Comparison of ENCODE assay signal across 8 cellular contexts in genomic region chr20:833450-834150, GRCh38. TPM values are rescaled to one million over a fixed set of nuclear protein-coding genes. Genes with fewer than 3 reads are reported as not detected.
A peak's percentile ranks its signal among the peaks of the same experiment; 100 is the strongest.
DNase-seq lines count a peak whose midpoint lies in the region; ATAC-seq lines count a peak whose summit lies in the region.

Gene FAM110A (plus strand): TSS chr20:833715. CDS start chr20:844805, 11,090 bp downstream.

- DNase-seq in COR-L47 (lab: John Stamatoyannopoulos, UW), result peak; percentile 97
- peak; percentile 96 for DNase-seq in HT-29 (ENCODE audit: low spot score)
- peak; percentile 92 for DNase-seq in NK-92 treated with Interleukin-12 subunit alpha and Interleukin-12 subunit beta, amount 100 ng/mL, for 24 hours (lab: John Stamatoyannopoulos, UW)
- DNase-seq in activated CD8-positive, alpha-beta memory T cell treated with anti-CD3 and anti-CD28 coated beads for 24 hours, result peak; percentile 96
- DNase-seq in effector CD4-positive, alpha-beta T cell, result peak; percentile 94
- peak; percentile 91 to 96 for DNase-seq in lung microvascular endothelial cell (ENCODE audit: low read depth in 2 of 2)
- peak; percentile 85 to 94 (median 91) for DNase-seq in stimulated activated CD4-positive, alpha-beta T cell treated with anti-CD3 and anti-CD28 coated beads, TNF-alpha, amount 100 ng/mL, for 4 hours (ENCODE audit: low read depth in 3 of 3)

- ATAC-seq in GM21360 (IDR thresholded peaks at IDR 0.05; ENCODE audit: unreplicated experiment), result peak; percentile 92

RNA-seq across cellular contexts. Expression of gene FAM110A, which starts in this region (rescaled TPM):
- total RNA-seq in HT-29 (2014; rRNA removed; shearing (Covaris generic)), result 34.5 and 37.1 TPM in 2 replicates
- total RNA-seq in lung microvascular endothelial cell, result 1.3 and 1.4 TPM in 2 replicates

Comparison
In these comparisons a context has a peak if more than half of its experiments do, and no peak if none do; other contexts are left out.
1. Peak in every context shown above with its lines: DNase-seq and ATAC-seq.
2. RNA of gene FAM110A (total RNA-seq): 34.5 to 37.1 TPM in HT-29; 1.3 to 1.4 TPM in lung microvascular endothelial cell; every median in the first group is over 10 times any median in the second.